Comparison of ENCODE assay signal across 20 cellular contexts in the genomic region with DNA sequence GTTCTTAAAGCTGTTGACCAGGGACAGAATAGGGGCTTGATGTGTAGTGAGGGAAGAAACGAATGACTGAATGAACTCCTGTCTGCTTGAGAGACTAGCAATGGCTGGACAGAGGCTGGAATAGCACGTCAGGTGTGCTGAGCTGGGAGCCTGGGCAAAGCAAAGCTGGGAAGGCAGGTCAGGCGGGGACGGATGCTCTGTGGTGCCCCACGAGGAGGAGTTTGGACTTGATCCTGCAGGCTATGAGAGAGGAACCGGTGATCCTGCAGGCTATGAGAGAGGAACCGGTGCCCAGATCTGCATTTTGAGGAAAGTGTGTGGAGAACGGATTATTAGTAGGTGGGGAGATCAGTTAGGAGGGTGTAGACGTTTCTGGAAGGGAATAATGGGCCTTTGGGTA. TPM values are rescaled to one million over a fixed set of nuclear protein-coding genes. Genes with fewer than 3 reads are reported as not detected.
DNase-seq lines count a peak whose midpoint lies in the region; ATAC-seq and TF ChIP-seq lines count a peak whose summit lies in the region.
"Had no signal": no experiment of that assay in that cellular context is flagged by ENCODE, and none has a peak within 500 bp of the region (broad histone marks: within the 10 kb centered on the region; RNA-seq: fewer than 3 reads in every experiment).

No MANE protein-coding gene starts in this region.

- no peak overlapping the region for H3K18ac ChIP-seq in H9 (ENCODE audit: insufficient read length, low read depth, low read length)

- intact Hi-C loops in posterior cingulate gyrus (cut with DNase I), result no loop called here

- peaks cover 3% of the 10 kb centered on the region; the same call in 1 of the 2 replicates for H3K27me3 Mint-ChIP-seq in H9 (ENCODE audit: low read depth)

- H3K4me1 ChIP-seq in H9 (ENCODE audit: insufficient read depth, low read length) (no peaks in the 10 kb centered on the region), OCI-LY3 (ENCODE audit: low read length) (peaks cover 34% of the 10 kb centered on the region), parathyroid adenoma (peaks cover 14% of the 10 kb centered on the region)
- H3K4me1 ChIP-seq: left lung, psoas muscle had no signal

- no peak overlapping the region for H2BK15ac ChIP-seq in H9 (ENCODE audit: low read depth, low read length)

- H3K4me2 ChIP-seq in H9 (ENCODE audit: insufficient read depth, insufficient read length, low read length) (no peak overlapping the region), OCI-LY3 (ENCODE audit: low read length) (peak overlapping the region; percentile 68), parathyroid adenoma (ENCODE audit: low read length) (peak overlapping the region; percentile 38)

- H3K9me3 Mint-ChIP-seq in H9, result no peaks in the 10 kb centered on the region
- H3K9me3 Mint-ChIP-seq: naive B cell; stimulated activated naive CD8-positive, alpha-beta T cell treated with anti-CD3 and anti-CD28 coated beads, Interleukin-15, amount 100 ng/mL, for 72 hours had no signal

- H4K91ac ChIP-seq in H9 (ENCODE audit: insufficient read length, low read depth, low read length), result no peak overlapping the region

- peak; percentile 63 for DNase-seq in H9
- DNase-seq in posterior cingulate gyrus, result no peak
- no peak for DNase-seq in germinal center (ENCODE audit: low spot score)
- DNase-seq: activated effector memory CD4-positive, alpha-beta T cell treated with anti-CD3 and anti-CD28 coated beads, Interleukin-2, amount 50 U/mL, for 16 hours; AML-193; anterior cingulate cortex; esophagus squamous epithelium; hippocampal formation; left lung; naive B cell; NCI-H187 treated with DMSO at 0.1 percent for 48 hours; NCI-H526 treated with DMSO at 0.1 percent for 48 hours; psoas muscle; stimulated activated naive CD8-positive, alpha-beta T cell treated with anti-CD3 and anti-CD28 coated beads, Interleukin-15, amount 100 ng/mL, for 72 hours had no signal

- H3K4me1 Mint-ChIP-seq in H9, result peaks cover 6 to 15% of the 10 kb centered on the region in 2 experiments; a peak in 2 of 4 replicates
- H3K4me1 Mint-ChIP-seq: stimulated activated naive CD8-positive, alpha-beta T cell treated with anti-CD3 and anti-CD28 coated beads, Interleukin-15, amount 100 ng/mL, for 72 hours had no signal

- no peak overlapping the region for H4K5ac ChIP-seq in H9 (ENCODE audit: insufficient read length, low read depth, low read length)

- no peaks in the 10 kb centered on the region for H3K79me2 ChIP-seq in H9 (ENCODE audit: insufficient read depth, low read length)
- no peaks in the 10 kb centered on the region for H3K79me2 ChIP-seq in OCI-LY3 (ENCODE audit: low read length)
- no peaks in the 10 kb centered on the region for H3K79me2 ChIP-seq in parathyroid adenoma

- no peak overlapping the region for H4K8ac ChIP-seq in H9 (replicated peaks; ENCODE audit: insufficient read length, low read depth, low read length)

- no peak overlapping the region for H3T11ph ChIP-seq in H9 (ENCODE audit: low read length)

- no peak overlapping the region for H2BK12ac ChIP-seq in H9 (ENCODE audit: insufficient read length, low read depth, low read length)

- no peak overlapping the region for H2BK20ac ChIP-seq in H9 (ENCODE audit: low read depth, low read length, poor library complexity, severe bottlenecking)

- H3K4ac ChIP-seq in H9 (ENCODE audit: low read depth, low read length), result no peak overlapping the region

- no peak overlapping the region for H2BK120ac ChIP-seq in H9 (ENCODE audit: low read depth, low read length, poor library complexity, severe bottlenecking)

- H3K9ac ChIP-seq in H9 (ENCODE audit: extremely low read depth, insufficient read length, low read length) (no peak overlapping the region), OCI-LY3 (ENCODE audit: low read length) (no peak overlapping the region), parathyroid adenoma (no peak overlapping the region)

- no peak overlapping the region for H2AFZ ChIP-seq in H9 (ENCODE audit: low read length)
- peak overlapping the region; percentile 55; the same call in 1 of the 2 replicates for H2AFZ ChIP-seq in OCI-LY3 (ENCODE audit: low read depth, low read length)
- peak overlapping the region; percentile 51 for H2AFZ ChIP-seq in parathyroid adenoma

- no peak overlapping the region for H3K27ac ChIP-seq in H9 (ENCODE audit: insufficient read length, low read depth, low read length)
- H3K27ac ChIP-seq in OCI-LY3 (ENCODE audit: low read length), result no peak overlapping the region
- peak overlapping the region; percentile 51 for H3K27ac ChIP-seq in parathyroid adenoma
- H3K27ac ChIP-seq: coronary artery, esophagus squamous epithelium, left lung, psoas muscle had no signal

- H3K23me2 ChIP-seq in H9 (ENCODE audit: insufficient read length, low read depth, low read length, poor library complexity, severe bottlenecking), result no peaks in the 10 kb centered on the region

- no peaks in the 10 kb centered on the region for H3K36me3 Mint-ChIP-seq in H9 (ENCODE audit: insufficient read depth in 1 of 3, low read depth in 3 of 3)
- H3K36me3 Mint-ChIP-seq: naive B cell had no signal

- H3K36me3 ChIP-seq in OCI-LY3 (replicated peaks; ENCODE audit: low read depth, low read length) (no peaks in the 10 kb centered on the region), parathyroid adenoma (ENCODE audit: control insufficient read depth, insufficient read depth, low read length) (no peaks in the 10 kb centered on the region)
- H3K36me3 ChIP-seq: esophagus squamous epithelium, left lung had no signal

- H3K27me3 ChIP-seq in H9 (ENCODE audit: insufficient read depth, low read length) (no peaks in the 10 kb centered on the region), OCI-LY3 (ENCODE audit: low read depth, low read length) (peaks cover 18% of the 10 kb centered on the region), parathyroid adenoma (ENCODE audit: control insufficient read depth, insufficient read depth, low read length) (no peaks in the 10 kb centered on the region)
- H3K27me3 ChIP-seq: esophagus squamous epithelium had no signal

- H3K9me3 ChIP-seq in H9 (ENCODE audit: control insufficient read depth, low read depth, low read length), result no peaks in the 10 kb centered on the region
- H3K9me3 ChIP-seq in OCI-LY3 (ENCODE audit: insufficient read depth, low read length), result no peaks in the 10 kb centered on the region
- no peaks in the 10 kb centered on the region for H3K9me3 ChIP-seq in parathyroid adenoma (ENCODE audit: control insufficient read depth, low read length)
- H3K9me3 ChIP-seq: esophagus squamous epithelium, left lung, psoas muscle had no signal

- no peak overlapping the region for H3K27ac Mint-ChIP-seq in H9
- H3K27ac Mint-ChIP-seq: stimulated activated naive CD8-positive, alpha-beta T cell treated with anti-CD3 and anti-CD28 coated beads, Interleukin-15, amount 100 ng/mL, for 72 hours had no signal

- no peak overlapping the region for H3K14ac ChIP-seq in H9 (ENCODE audit: insufficient read depth, low read length)

- H3K4me3 ChIP-seq in OCI-LY3 (ENCODE audit: low read length), result peak overlapping the region; percentile 5; the same call in 1 of the 2 replicates
- no peak overlapping the region for H3K4me3 ChIP-seq in parathyroid adenoma (ENCODE audit: low read depth, low read length)
- H3K4me3 ChIP-seq: coronary artery, esophagus squamous epithelium, left lung, psoas muscle had no signal

- H3K79me1 ChIP-seq in H9 (ENCODE audit: insufficient read depth, low read depth, low read length, poor library complexity, severe bottlenecking), result no peaks in the 10 kb centered on the region

- no peak overlapping the region for H2AK5ac ChIP-seq in H9 (ENCODE audit: insufficient read length, low read length)

- no peaks in the 10 kb centered on the region for H4K20me1 ChIP-seq in H9 (ENCODE audit: control insufficient read depth, insufficient read depth, insufficient read length)
- no peaks in the 10 kb centered on the region for H4K20me1 ChIP-seq in OCI-LY3 (ENCODE audit: insufficient read depth, low read length)

- no peak overlapping the region for H3K4me3 Mint-ChIP-seq in H9
- H3K4me3 Mint-ChIP-seq: naive B cell; stimulated activated naive CD8-positive, alpha-beta T cell treated with anti-CD3 and anti-CD28 coated beads, Interleukin-15, amount 100 ng/mL, for 72 hours had no signal

- no peak overlapping the region for H3K23ac ChIP-seq in H9 (ENCODE audit: insufficient read length, low read depth, low read length)

- WGBS in H9 (ENCODE audit: extremely low coverage, insufficient read length, low lambda C conversion rate), result no CpG with 5 or more reads among the region's 9 CpGs

- ATAC-seq in esophagus mucosa (peak; percentile 49), HG02678 (IDR thresholded peaks at IDR 0.05; ENCODE audit: unreplicated experiment) (no peak)
- ATAC-seq: left lung; stimulated activated naive CD8-positive, alpha-beta T cell treated with anti-CD3 and anti-CD28 coated beads, Interleukin-15, amount 100 ng/mL, for 72 hours had no signal

- TF ChIP-seq CTCF in H9 (conservative IDR thresholded peaks at IDR 0.05) (peak; percentile 33; the same call in 1 of the 3 replicates), OCI-LY3 (IDR thresholded peaks at IDR 0.05; ENCODE audit: low read depth, low read length) (no peak), parathyroid adenoma (IDR thresholded peaks at IDR 0.05) (peak; percentile 21)

- no peak overlapping the region for H3K56ac ChIP-seq in H9 (ENCODE audit: insufficient read length, low read depth, low read length)

- no peak overlapping the region for H2BK5ac ChIP-seq in H9 (ENCODE audit: insufficient read length, low read length)

RNA-seq across cellular contexts. Expression of gene PSTPIP1, which starts 31.3 kb away (rescaled TPM):
- 1.1 and 1.8 TPM in 2 replicates for total RNA-seq in H9 (2021)
- 1.3 TPM for total RNA-seq in esophagus mucosa
- total RNA-seq: RPMI7951 had no signal

RNA-seq across cellular contexts. Expression of gene RCN2, which starts 32.0 kb away (rescaled TPM):
- total RNA-seq in H9 (2021) (134 and 139 TPM in 2 replicates), esophagus mucosa (25.0 TPM)

RNA-seq across cellular contexts. Expression of gene SCAPER, which starts 58.5 kb away (rescaled TPM):
- 7.2 and 7.4 TPM in 2 replicates for total RNA-seq in H9 (2021)
- 19.5 TPM for total RNA-seq in esophagus mucosa
